Comparison of ENCODE assay signal across 10 cellular contexts in genomic region chr17:75069783-75070182, GRCh38. TPM values are rescaled to one million over a fixed set of nuclear protein-coding genes. Genes with fewer than 3 reads are reported as not detected.
DNase-seq lines count a peak whose midpoint lies in the region; TF ChIP-seq lines count a peak whose summit lies in the region.
"Had no signal": no experiment of that assay in that cellular context is flagged by ENCODE, and none has a peak within 500 bp of the region (broad histone marks: within the 10 kb centered on the region; RNA-seq: fewer than 3 reads in every experiment).

No MANE protein-coding gene starts in this region.

- no peak overlapping the region for H3K27ac Mint-ChIP-seq in activated CD4-positive, alpha-beta memory T cell treated with anti-CD3 and anti-CD28 coated beads for 36 hours
- H3K27ac Mint-ChIP-seq: natural killer cell treated with Interleukin-12 subunit alpha and Interleukin-12 subunit beta and Interleukin-15 and Interleukin-18, amount 100 ng/mL, for 72 hours; T-helper 1 cell treated with Interleukin-12 subunit alpha and Interleukin-12 subunit beta and Interleukin-4 antibody, amounts not matched to agents 30 μg/mL and 1 μg/mL, for 36 hours had no signal

- H3K36me3 Mint-ChIP-seq in activated CD4-positive, alpha-beta memory T cell treated with anti-CD3 and anti-CD28 coated beads for 36 hours, result peaks cover 4% of the 10 kb centered on the region
- H3K36me3 Mint-ChIP-seq: natural killer cell treated with Interleukin-12 subunit alpha and Interleukin-12 subunit beta and Interleukin-15 and Interleukin-18, amount 100 ng/mL, for 72 hours had no signal

- no peak overlapping the region for H3K27ac ChIP-seq in RWPE1

- no peak overlapping the region for H3K4me3 Mint-ChIP-seq in activated CD4-positive, alpha-beta memory T cell treated with anti-CD3 and anti-CD28 coated beads for 36 hours
- H3K4me3 Mint-ChIP-seq: natural killer cell treated with Interleukin-12 subunit alpha and Interleukin-12 subunit beta and Interleukin-15 and Interleukin-18, amount 100 ng/mL, for 72 hours; T-helper 1 cell treated with Interleukin-12 subunit alpha and Interleukin-12 subunit beta and Interleukin-4 antibody, amounts not matched to agents 30 μg/mL and 1 μg/mL, for 36 hours had no signal

- TF ChIP-seq CTCF in AG04449 (IDR thresholded peaks at IDR 0.05; ENCODE audit: insufficient read depth, low read length, missing control alignments), result peak; percentile 36
- TF ChIP-seq CTCF in GM12864 (IDR thresholded peaks at IDR 0.05; ENCODE audit: low read depth, low read length, missing control alignments), result peak; percentile 13
- peak; percentile 64 for TF ChIP-seq CTCF in RWPE1 (conservative IDR thresholded peaks at IDR 0.05; ENCODE audit: low read depth)
- peak; percentile 47 for TF ChIP-seq CTCF in fibroblast of the aortic adventitia (IDR thresholded peaks at IDR 0.05; ENCODE audit: insufficient read depth, low read length)

- H3K27me3 Mint-ChIP-seq in activated CD4-positive, alpha-beta memory T cell treated with anti-CD3 and anti-CD28 coated beads for 36 hours, result no peaks in the 10 kb centered on the region
- H3K27me3 Mint-ChIP-seq: natural killer cell treated with Interleukin-12 subunit alpha and Interleukin-12 subunit beta and Interleukin-15 and Interleukin-18, amount 100 ng/mL, for 72 hours had no signal

- CTCF ChIA-PET in AG04449 (lab: Yijun Ruan, JAX) (interaction anchor here (0.8 to 11.0 kb wide), 13 partner anchors 9 to 342 kb away, joined by 3 to 115 read pairs (median 10); partner anchors contain the start of genes ARMC7, NT5C and SLC16A5), RWPE1 (lab: Yijun Ruan, JAX) (interaction anchor here (0.5 to 4.0 kb wide), 10 partner anchors 9 to 132 kb away, joined by 3 to 40 read pairs (median 5); partner anchors contain the start of gene NT5C)
- CTCF ChIA-PET in activated CD4-positive, alpha-beta memory T cell treated with anti-CD3 and anti-CD28 coated beads for 36 hours (lab: Charles Lee), result interaction anchor here (0.9 to 2.0 kb wide), 6 partner anchors 10 to 132 kb away, joined by 3 to 9 read pairs (median 3); no protein-coding TSS in a partner anchor

- POLR2A ChIA-PET in AG04449 (lab: Yijun Ruan, JAX), result no interaction called here
- POLR2A ChIA-PET in RWPE1 (lab: Yijun Ruan, JAX; ENCODE audit: low non-redundant PET), result interaction anchor here (0.6 to 0.7 kb wide), 2 partner anchors 34 to 133 kb away, joined by 3 to 7 read pairs; no protein-coding TSS in a partner anchor
- POLR2A ChIA-PET in activated CD4-positive, alpha-beta memory T cell treated with anti-CD3 and anti-CD28 coated beads for 36 hours (lab: Charles Lee), result interaction anchor here (1.0 kb wide), 1 partner anchor 193 kb away, joined by 5 read pairs; no protein-coding TSS in a partner anchor

- DNase-seq in AG04449 (ENCODE audit: low read depth, low spot score), result no peak
- no peak for DNase-seq in GM12864 (ENCODE audit: low read depth)
- DNase-seq in RWPE1 (ENCODE audit: low spot score), result peak; percentile 54
- peak; percentile 40 for DNase-seq in fibroblast of the aortic adventitia (ENCODE audit: low read depth)
- DNase-seq in activated CD4-positive, alpha-beta memory T cell treated with anti-CD3 and anti-CD28 coated beads for 36 hours, result no peak
- DNase-seq in activated CD8-positive, alpha-beta memory T cell treated with anti-CD3 and anti-CD28 coated beads for 24 hours, result no peak
- no peak for DNase-seq in NCI-H1436 treated with DMSO at 0.1 percent for 48 hours (lab: John Stamatoyannopoulos, UW)
- DNase-seq in activated CD4-positive, alpha-beta T cell treated with anti-CD3 and anti-CD28 coated beads for 48 hours, result no peak

- no peak overlapping the region for H3K4me3 ChIP-seq in AG04449 (ENCODE audit: low read depth, low read length)
- no peak overlapping the region for H3K4me3 ChIP-seq in GM12864 (ENCODE audit: low read depth, low read length)
- no peak overlapping the region for H3K4me3 ChIP-seq in fibroblast of the aortic adventitia (ENCODE audit: low read depth, low read length)

- intact Hi-C loops in activated CD4-positive, alpha-beta memory T cell treated with anti-CD3 and anti-CD28 coated beads for 36 hours (cut with micrococcal nuclease), result loop anchor here (5.0 kb wide), 1 partner anchor 83 kb away; the partner anchor contains the start of gene JPT1

- peaks cover 32% of the 10 kb centered on the region for H3K4me1 Mint-ChIP-seq in activated CD4-positive, alpha-beta memory T cell treated with anti-CD3 and anti-CD28 coated beads for 36 hours (ENCODE audit: low read depth)

- H3K9me3 Mint-ChIP-seq in activated CD4-positive, alpha-beta memory T cell treated with anti-CD3 and anti-CD28 coated beads for 36 hours, result no peaks in the 10 kb centered on the region
- H3K9me3 Mint-ChIP-seq: natural killer cell treated with Interleukin-12 subunit alpha and Interleukin-12 subunit beta and Interleukin-15 and Interleukin-18, amount 100 ng/mL, for 72 hours; T-helper 1 cell treated with Interleukin-12 subunit alpha and Interleukin-12 subunit beta and Interleukin-4 antibody, amounts not matched to agents 30 μg/mL and 1 μg/mL, for 36 hours had no signal

RNA-seq across cellular contexts. Expression of gene SLC16A5, which starts 18.0 kb away (rescaled TPM):
- total RNA-seq in fibroblast of the aortic adventitia (ENCODE audit: low replicate concordance), result 2.8 and 4.4 TPM in 2 replicates
- 1 to 10 TPM; 6.7 to 7.7 TPM for total RNA-seq in activated CD4-positive, alpha-beta memory T cell treated with anti-CD3 and anti-CD28 coated beads for 36 hours

RNA-seq across cellular contexts. Expression of gene KCTD2, which starts 22.8 kb away (rescaled TPM):
- 20.2 and 34.2 TPM in 2 replicates for total RNA-seq in fibroblast of the aortic adventitia (ENCODE audit: low replicate concordance)
- 10 to 100 TPM; 20.6 to 23.3 TPM for total RNA-seq in activated CD4-positive, alpha-beta memory T cell treated with anti-CD3 and anti-CD28 coated beads for 36 hours

RNA-seq across cellular contexts. Expression of gene ATP5PD, which starts 23.0 kb away (rescaled TPM):
- total RNA-seq in fibroblast of the aortic adventitia (ENCODE audit: low replicate concordance), result 513 and 829 TPM in 2 replicates
- total RNA-seq in activated CD4-positive, alpha-beta memory T cell treated with anti-CD3 and anti-CD28 coated beads for 36 hours, result 100 to 1,000 TPM; 249 to 261 TPM

RNA-seq across cellular contexts. Expression of gene ARMC7, which starts 40.0 kb away (rescaled TPM):
- 3.4 and 3.9 TPM in 2 replicates for total RNA-seq in fibroblast of the aortic adventitia (ENCODE audit: low replicate concordance)
- total RNA-seq in activated CD4-positive, alpha-beta memory T cell treated with anti-CD3 and anti-CD28 coated beads for 36 hours, result 1 to 10 TPM; 6.5 to 8.2 TPM

RNA-seq across cellular contexts. Expression of gene MRPL58, which starts 57.3 kb away (rescaled TPM):
- 26.2 and 31.4 TPM in 2 replicates for total RNA-seq in fibroblast of the aortic adventitia (ENCODE audit: low replicate concordance)
- 10 to 100 TPM; 57.7 TPM for total RNA-seq in activated CD4-positive, alpha-beta memory T cell treated with anti-CD3 and anti-CD28 coated beads for 36 hours

Comparison
In these comparisons a context has a peak if more than half of its experiments do, and no peak if none do; other contexts are left out.
1. DNase-seq: peak in RWPE1 (single experiment) and fibroblast of the aortic adventitia (single experiment); none in AG04449 (single experiment), GM12864 (single experiment), activated CD4-positive, alpha-beta memory T cell treated with anti-CD3 and anti-CD28 coated beads for 36 hours (single experiment), activated CD8-positive, alpha-beta memory T cell treated with anti-CD3 and anti-CD28 coated beads for 24 hours (single experiment), NCI-H1436 treated with DMSO at 0.1 percent for 48 hours (single experiment) and activated CD4-positive, alpha-beta T cell treated with anti-CD3 and anti-CD28 coated beads for 48 hours (single experiment).
2. CTCF ChIP-seq: peak in every context shown above with its lines; median percentile 64 in RWPE1; 47 in fibroblast of the aortic adventitia; 36 in AG04449; 13 in GM12864.